Comparison of ENCODE assay signal across 17 cellular contexts in the genomic region with DNA sequence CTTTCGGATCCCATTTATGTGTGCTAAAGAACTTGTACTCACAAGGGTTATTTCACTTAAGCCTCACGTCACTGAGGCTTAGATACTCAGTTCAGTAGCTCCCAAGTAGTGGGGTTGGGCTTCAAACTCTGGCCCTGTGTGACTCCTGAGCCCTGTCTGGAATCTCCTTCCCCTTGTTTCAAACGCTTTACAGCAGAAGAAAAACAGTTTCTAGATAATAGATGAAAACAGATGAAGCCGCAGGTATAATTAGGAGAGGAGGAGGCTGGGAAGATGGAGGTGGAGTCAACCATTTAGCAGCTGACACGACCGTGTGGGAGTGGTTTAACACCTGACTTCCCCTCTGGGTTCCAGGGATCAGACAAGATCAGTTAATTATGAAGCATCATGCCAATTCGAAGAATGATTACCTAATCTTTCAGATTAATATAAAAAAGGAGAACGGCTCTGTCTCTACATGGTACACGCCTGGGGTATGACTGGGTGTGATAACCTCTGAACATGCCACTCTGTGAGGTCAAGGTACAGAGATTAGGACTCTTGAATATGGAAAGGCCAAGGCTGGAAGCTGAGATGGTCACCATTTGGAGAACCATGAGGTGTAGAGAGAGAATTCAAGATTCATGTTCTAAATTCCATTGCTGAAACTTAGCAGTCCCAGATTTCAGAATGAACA. TPM values are rescaled to one million over a fixed set of nuclear protein-coding genes. Genes with fewer than 3 reads are reported as not detected.
DNase-seq lines count a peak whose midpoint lies in the region; ATAC-seq and TF ChIP-seq lines count a peak whose summit lies in the region.
"Had no signal": no experiment of that assay in that cellular context is flagged by ENCODE, and none has a peak within 500 bp of the region (broad histone marks: within the 10 kb centered on the region; RNA-seq: fewer than 3 reads in every experiment).

No MANE protein-coding gene starts in this region.

- no peak overlapping the region for H3K18ac ChIP-seq in IMR-90 (ENCODE audit: low read depth, low read length)

- no TSS peak for BruUV-seq in IMR-90 (replicated peaks; lab: Mats Ljungman, UMichigan)

- H4K5ac ChIP-seq in IMR-90 (ENCODE audit: low read depth, low read length): no peak overlapping the region

- H3K27ac ChIP-seq in IMR-90 (ENCODE audit: insufficient read depth, low read length) (no peak overlapping the region), stomach (peak overlapping the region in 4 of 5 donors; percentile 36 to 63 (median 49))
- H3K27ac ChIP-seq: BLaER1, left ventricle myocardium inferior had no signal

- no peak for TF ChIP-seq CTCF in IMR-90 (conservative IDR thresholded peaks at IDR 0.05; ENCODE audit: low read depth, low read length)
- TF ChIP-seq CTCF in stomach (IDR thresholded peaks at IDR 0.05): no peak

- H3K27me3 ChIP-seq in IMR-90 (ENCODE audit: control insufficient read depth, insufficient read depth, low read length) (no peaks in the 10 kb centered on the region), stomach (no peaks in the 10 kb centered on the region)
- H3K27me3 ChIP-seq: BLaER1 had no signal

- H3K9ac ChIP-seq in IMR-90 (ENCODE audit: low read depth, low read length): no peak overlapping the region
- H3K9ac ChIP-seq: BLaER1 had no signal

- peak overlapping the region in 1 of 2 experiments; percentile 10; a peak in 1 of 4 replicates for H4K8ac ChIP-seq in IMR-90 (ENCODE audit: low read depth in 2 of 2, low read length in 2 of 2)

- peaks cover 9 to 16% of the 10 kb centered on the region in 2 experiments for H3K79me1 ChIP-seq in IMR-90 (ENCODE audit: low read depth in 1 of 2, low read length in 2 of 2)

- peaks cover 43% of the 10 kb centered on the region for H4K20me1 ChIP-seq in IMR-90 (ENCODE audit: insufficient read depth, low read length)
- H4K20me1 ChIP-seq: BLaER1 had no signal

- H2AFZ ChIP-seq in IMR-90 (replicated peaks; ENCODE audit: low read length, poor library complexity): no peak overlapping the region

- intact Hi-C loops in IMR-90 (cut with micrococcal nuclease) (no loop called here), stomach (cut with DNase I; ENCODE audit: low total_unique reads) (no loop called here)

- no peak overlapping the region for H3K56ac ChIP-seq in IMR-90 (ENCODE audit: extremely low read depth, insufficient read depth, low read length)

- dilution Hi-C loops in IMR-90 (cut with HindIII; ENCODE audit: low sequenced_read_pairs, unreplicated experiment): no loop called here

- no peak overlapping the region for H4K91ac ChIP-seq in IMR-90 (ENCODE audit: insufficient read depth, low read depth, low read length)

- TF ChIP-seq POLR2A in IMR-90 (IDR thresholded peaks at IDR 0.05; ENCODE audit: low read depth, low read length) (peak; percentile 8), stomach (IDR thresholded peaks at IDR 0.05) (no peak)

- no peak overlapping the region for H3K4me3 ChIP-seq in IMR-90 (ENCODE audit: insufficient read depth, low read depth, low read length)
- H3K4me3 ChIP-seq in stomach: no peak overlapping the region
- H3K4me3 ChIP-seq: BLaER1, left ventricle myocardium inferior had no signal

- H2BK15ac ChIP-seq in IMR-90 (ENCODE audit: low read depth, low read length): no peak overlapping the region

- H3K9me1 ChIP-seq in IMR-90 (ENCODE audit: insufficient read depth, low read length): peaks cover 15% of the 10 kb centered on the region

- in situ Hi-C loops in IMR-90 (cut with MboI; ENCODE audit: low sequenced_read_pairs): no loop called here

- H3K4me1 ChIP-seq in IMR-90 (ENCODE audit: control insufficient read depth, insufficient read depth, low read length) (peaks cover 13% of the 10 kb centered on the region), stomach (peaks cover 5 to 63% (median 28%) of the 10 kb centered on the region in 4 donors)
- H3K4me1 ChIP-seq: BLaER1 had no signal

- H3K14ac ChIP-seq in IMR-90 (replicated peaks; ENCODE audit: low read depth, low read length): no peak overlapping the region

- no peak for TF ChIP-seq RAD21 in IMR-90 (IDR thresholded peaks at IDR 0.05; ENCODE audit: low read length)

- CTCF ChIA-PET in IMR-90 (lab: Yijun Ruan, JAX): no interaction called here

- H3K23ac ChIP-seq in IMR-90 (ENCODE audit: low read depth, low read length): no peak overlapping the region

- no peak overlapping the region for H2BK120ac ChIP-seq in IMR-90 (ENCODE audit: low read depth, low read length)

- H2AK9ac ChIP-seq in IMR-90 (replicated peaks; ENCODE audit: low read depth, low read length, poor library complexity): no peak overlapping the region

- H3K4me2 ChIP-seq in IMR-90 (ENCODE audit: low read depth, low read length): no peak overlapping the region
- H3K4me2 ChIP-seq: BLaER1 had no signal

- ATAC-seq in IMR-90 (ENCODE audit: low read depth) (peak; percentile 13), left lobe of liver (peak; percentile 78)
- ATAC-seq: activated T-cell treated with anti-CD3 and anti-CD28 coated beads, Interleukin-2, amount 50 U/mL, for 72 hours had no signal

- H3K36me3 ChIP-seq in IMR-90 (ENCODE audit: control insufficient read depth, insufficient read depth, low read length) (peaks cover 25% of the 10 kb centered on the region), stomach (peaks cover 16 to 32% (median 31%) of the 10 kb centered on the region in 4 donors)
- H3K36me3 ChIP-seq: BLaER1 had no signal

- H2AK5ac ChIP-seq in IMR-90 (ENCODE audit: low read depth, low read length): no peak overlapping the region

- TF ChIP-seq EP300 in stomach (IDR thresholded peaks at IDR 0.05): no peak

- H2BK5ac ChIP-seq in IMR-90 (ENCODE audit: low read depth, low read length, poor library complexity, severe bottlenecking): no peak overlapping the region

- DNase-seq in IMR-90: no peak
- peak; percentile 66 for DNase-seq in astrocyte of the hippocampus (ENCODE audit: low read depth, low spot score)
- no peak for DNase-seq in left lobe of liver (ENCODE audit: low spot score)
- DNase-seq in stomach: no peak
- DNase-seq in NOMO-1 treated with dmso at 0.1 percent for 144 hours (lab: John Stamatoyannopoulos, UW; ENCODE audit: unreplicated experiment): no peak
- DNase-seq in iPS-NIHi7 (ENCODE audit: extremely low spot score): no peak
- DNase-seq in globus pallidus (ENCODE audit: low spot score): no peak
- DNase-seq: activated CD4-positive, alpha-beta T cell treated with anti-CD3 and anti-CD28 coated beads, Interleukin-2, amount 50 U/mL, for 4 hours; activated T-cell treated with anti-CD3 and anti-CD28 coated beads, Interleukin-2, amount 50 U/mL, for 72 hours; cortex of kidney; HCEC 1CT; hippocampal formation; left ventricle myocardium inferior; NK-92 treated with Interleukin-12 subunit alpha and Interleukin-12 subunit beta, amount 100 ng/mL, for 24 hours; SHP77; stimulated activated CD4-positive, alpha-beta T cell treated with anti-CD3 and anti-CD28 coated beads, Interleukin-4, amount 100 ng/mL, for 4 hours had no signal

- 90% methylated on average over 2 of the region's 9 CpGs; no CpG with 5 or more reads in 1 of the 2 experiments for WGBS in IMR-90 (ENCODE audit: extremely low coverage in 2 of 2, insufficient read length in 1 of 2), 2 experiments
- WGBS in stomach, 5 donors: 35 to 51% (median 37%) methylated on average over 9 of the region's 9 CpGs

- H2BK20ac ChIP-seq in IMR-90 (ENCODE audit: low read depth, low read length): no peak overlapping the region

- H3K4ac ChIP-seq in IMR-90 (ENCODE audit: low read depth, low read length): no peak overlapping the region

- H3K9me3 ChIP-seq in IMR-90 (ENCODE audit: control insufficient read depth, insufficient read depth, low read length): no peaks in the 10 kb centered on the region
- no peaks in the 10 kb centered on the region for H3K9me3 ChIP-seq in stomach
- H3K9me3 ChIP-seq: BLaER1, left ventricle myocardium inferior had no signal

- POLR2A ChIA-PET in IMR-90 (lab: Charles Lee; ENCODE audit: unreplicated experiment): no interaction called here

TF ChIP-seq in IMR-90, 13 proteins besides CTCF, POLR2A, EP300 and RAD21:
- no peak for TF ChIP-seq CHD1 (IDR thresholded peaks at IDR 0.05; ENCODE audit: low read depth, low read length)
- no peak for TF ChIP-seq MAZ (IDR thresholded peaks at IDR 0.05; ENCODE audit: borderline replicate concordance, low read depth, low read length)
- TF ChIP-seq FOS (IDR thresholded peaks at IDR 0.05; ENCODE audit: low read depth, low read length): no peak
- TF ChIP-seq ELK1 (IDR thresholded peaks at IDR 0.05; ENCODE audit: borderline replicate concordance, low read depth, low read length): no peak
- TF ChIP-seq MXI1 (IDR thresholded peaks at IDR 0.05; ENCODE audit: borderline replicate concordance, low read depth, low read length): no peak
- TF ChIP-seq BHLHE40 (IDR thresholded peaks at IDR 0.05; ENCODE audit: low read depth, low read length): no peak

RNA-seq across cellular contexts. Expression of gene TPM1, which starts 31.1 kb away (rescaled TPM):
- total RNA-seq in IMR-90 (2012; rRNA removed) (661 and 997 TPM in 2 replicates), left lobe of liver (52.6 TPM), stomach (1,000 to 10,000 TPM in 4 of 5 donors, 100 to 1,000 TPM in 1; 425 to 2,605 (median 1,087) TPM)
- polyA plus RNA-seq in IMR-90 (2012; rRNA removed) (1,566 and 1,623 TPM in 2 replicates), stomach (100 to 1,000 TPM; 230 to 494 (median 306) TPM)
- 700 and 932 TPM in 2 replicates for polyA plus RNA-seq in IMR-90 (2012; cell fraction: cytosol; rRNA removed)
- polyA plus RNA-seq in IMR-90 (2012; cell fraction: nucleus; rRNA removed; ENCODE audit: low replicate concordance): 972 and 2,415 TPM in 2 replicates

RNA-seq across cellular contexts. Expression of gene LACTB, which starts 48.0 kb away (rescaled TPM):
- total RNA-seq in IMR-90 (2012; rRNA removed) (12.9 and 41.7 TPM in 2 replicates), left lobe of liver (18.8 TPM), stomach (10 to 100 TPM in 3 of 5 donors, 1 to 10 TPM in 2; 1.2 to 30.8 (median 14.8) TPM)
- polyA plus RNA-seq in IMR-90 (2012; rRNA removed) (31.0 and 32.7 TPM in 2 replicates), stomach (10 to 100 TPM in 1 of 3 donors, 1 to 10 TPM in 2; 8.2 to 13.0 (median 9.3) TPM)
- 11.5 and 15.9 TPM in 2 replicates for polyA plus RNA-seq in IMR-90 (2012; cell fraction: cytosol; rRNA removed)
- 11.3 and 22.6 TPM in 2 replicates for polyA plus RNA-seq in IMR-90 (2012; cell fraction: nucleus; rRNA removed; ENCODE audit: low replicate concordance)
